In genomic region chr3:184315871-184316661, GRCh38 we compare ENCODE assay signal across 9 cellular contexts. TPM values are rescaled to one million over a fixed set of nuclear protein-coding genes. Genes with fewer than 3 reads are reported as not detected.
DNase-seq lines count a peak whose midpoint lies in the region; ATAC-seq, FAIRE-seq and TF ChIP-seq lines count a peak whose summit lies in the region.
"Had no signal": no experiment of that assay in that cellular context is flagged by ENCODE, and none has a peak within 500 bp of the region (broad histone marks: within the 10 kb centered on the region; RNA-seq: fewer than 3 reads in every experiment).

No MANE protein-coding gene starts in this region.

- ATAC-seq in GM12878 = peak; percentile 7
- ATAC-seq in lung (ENCODE audit: insufficient read depth, low FRiP score) = no peak
- no peak for ATAC-seq in aorta (ENCODE audit: low FRiP score)
- ATAC-seq in HG02678 (IDR thresholded peaks at IDR 0.05; ENCODE audit: unreplicated experiment) = no peak

- SMC1A ChIA-PET in GM12878 (lab: Charles Lee; ENCODE audit: uncharacterized antibody, unreplicated experiment) = interaction anchor here (0.9 kb wide), 1 partner anchor 10 kb away, joined by 4 read pairs; no protein-coding TSS in a partner anchor

- no peak for TF ChIP-seq EP300 in GM12878 (IDR thresholded peaks at IDR 0.05; ENCODE audit: borderline replicate concordance in 1 of 2, control insufficient read depth in 1 of 2, low read depth in 2 of 2, low read length in 2 of 2)

- no peak overlapping the region for H2AFZ ChIP-seq in ACC112 (ENCODE audit: low read length, unreplicated experiment)
- no peak overlapping the region for H2AFZ ChIP-seq in GM12878 (ENCODE audit: control insufficient read depth, low read depth, low read length)

- TF ChIP-seq CTCF in GM12878 (IDR thresholded peaks at IDR 0.05 in 2 of 3, conservative IDR thresholded peaks at IDR 0.05 in 1 of 3; ENCODE audit: control insufficient read depth in 2 of 3, extremely low read depth in 1 of 3, insufficient read depth in 1 of 3, low read depth in 3 of 3, low read length in 3 of 3) (no peak), lung (IDR thresholded peaks at IDR 0.05; ENCODE audit: control extremely low read depth, extremely low read depth) (no peak)

- H3K36me3 ChIP-seq in ACC112 (ENCODE audit: insufficient read depth, low read length) (peaks cover 18% of the 10 kb centered on the region; the same call in 1 of the 2 replicates), HUES6 (ENCODE audit: control insufficient read depth, insufficient read depth, low read length) (peaks cover 46% of the 10 kb centered on the region), GM12878 (ENCODE audit: control insufficient read depth in 2 of 2, insufficient read depth in 2 of 2, low read length in 1 of 2) (peaks cover 18 to 28% of the 10 kb centered on the region in 2 experiments), lung (ENCODE audit: control insufficient read depth in 2 of 2, insufficient read depth in 2 of 2, low read length in 2 of 2) (peaks cover 4 to 27% of the 10 kb centered on the region in 2 donors), aorta (ENCODE audit: control insufficient read depth in 1 of 2, insufficient read depth in 2 of 2, low read length in 1 of 2) (peaks cover 0 to under 1% of the 10 kb centered on the region in 2 donors)

- H3K4me3 ChIP-seq in ACC112 (ENCODE audit: low read depth, low read length) (peak overlapping the region; percentile 99), HUES6 (ENCODE audit: low read depth, low read length) (peak overlapping the region; percentile 79), GM12878 (peak overlapping the region; percentile 100), lung (peak overlapping the region; percentile 94), aorta (ENCODE audit: low read length in 2 of 2) (peak overlapping the region; percentile 87 to 95)

- no peak for TF ChIP-seq POLR2A in GM12878 (IDR thresholded peaks at IDR 0.05; ENCODE audit: low read depth, low read length)

- CTCF ChIA-PET in GM12878 (lab: Yijun Ruan, JAX) = no interaction called here

- 4% methylated on average over 16 of the region's 16 CpGs for WGBS in GM12878 (ENCODE audit: insufficient coverage, insufficient replicate concordance, low lambda C conversion rate, missing lambda C conversion rate)
- WGBS in lung, 2 donors = 42 to 64% methylated on average over 16 of the region's 16 CpGs
- WGBS in aorta, 2 donors = 11 to 16% methylated on average over 16 of the region's 16 CpGs

- H3K9ac ChIP-seq in HUES6 (ENCODE audit: low read length) (peak overlapping the region; percentile 98), GM12878 (ENCODE audit: control insufficient read depth, insufficient read depth, low read length) (peak overlapping the region; percentile 99)

- intact Hi-C loops in GM12878 (cut with micrococcal nuclease; ENCODE audit: unreplicated experiment) (loop anchor here (2.0 to 5.0 kb wide), 2 partner anchors 17 to 46 kb away; partner anchors contain the start of genes CLCN2, POLR2H and PSMD2), aorta (cut with DNase I) (loop anchor here in 1 of 2 donors (2.0 kb wide), 1 partner anchor 47 kb away; no protein-coding TSS in a partner anchor)

- RAD21 ChIA-PET in GM12878 (lab: Charles Lee; ENCODE audit: unreplicated experiment) = no interaction called here

- POLR2A ChIA-PET in GM12878 (lab: Charles Lee) = interaction anchor here (0.7 to 1.0 kb wide), 4 partner anchors 9 to 46 kb away, joined by 3 to 4 read pairs (median 4); no protein-coding TSS in a partner anchor

- peaks cover 12% of the 10 kb centered on the region for H4K20me1 ChIP-seq in GM12878 (ENCODE audit: control insufficient read depth, insufficient read depth)

- H3K79me2 ChIP-seq in ACC112 (ENCODE audit: control insufficient read depth, insufficient read depth, low read length, unreplicated experiment) = peaks cover 58% of the 10 kb centered on the region
- peaks cover 58% of the 10 kb centered on the region for H3K79me2 ChIP-seq in GM12878 (ENCODE audit: control insufficient read depth, insufficient read depth, low read length)

- TF ChIP-seq RAD21 in GM12878 (IDR thresholded peaks at IDR 0.05; ENCODE audit: insufficient read depth, low read depth, low read length) = no peak

- H3K4me2 ChIP-seq in GM12878 (ENCODE audit: control insufficient read depth, insufficient read depth) = peak overlapping the region; percentile 95

- BruUV-seq in GM12878 (replicated peaks; lab: Mats Ljungman, UMichigan) = no TSS peak

- H3K4me1 ChIP-seq in ACC112 (ENCODE audit: control insufficient read depth, insufficient read depth, low read length, unreplicated experiment) (peaks cover 46% of the 10 kb centered on the region), HUES6 (ENCODE audit: control insufficient read depth, insufficient read depth, low read length) (peaks cover 11% of the 10 kb centered on the region; the same call in 1 of the 2 replicates), GM12878 (ENCODE audit: control insufficient read depth, insufficient read depth, low read length) (peaks cover 3% of the 10 kb centered on the region; the same call in 1 of the 2 replicates), lung (ENCODE audit: control insufficient read depth in 2 of 2, insufficient read depth in 2 of 2, low read length in 2 of 2) (peaks cover 12 to 24% of the 10 kb centered on the region in 2 donors), aorta (ENCODE audit: control insufficient read depth in 1 of 2, insufficient read depth in 2 of 2, low read length in 2 of 2) (peaks cover 0 to 6% of the 10 kb centered on the region in 2 donors)

- DNase-seq in GM12878 (ENCODE audit: low read depth, low spot score) (no peak), lung (ENCODE audit: low spot score) (no peak), aorta (peak in 1 of 2 donors; percentile 45), NCI-H2227 (lab: John Stamatoyannopoulos, UW; ENCODE audit: unreplicated experiment) (no peak), EL (no peak)

- H3K27ac ChIP-seq in ACC112 (ENCODE audit: low read depth, low read length) = peak overlapping the region; percentile 91
- H3K27ac ChIP-seq in HUES6 (ENCODE audit: low read depth, low read length) = no peak overlapping the region
- H3K27ac ChIP-seq in GM12878 (ENCODE audit: control insufficient read depth, insufficient read depth) = peak overlapping the region; percentile 92
- H3K27ac ChIP-seq in lung (ENCODE audit: low read depth in 1 of 2, low read length in 1 of 2) = peak overlapping the region; percentile 98 to 99
- peak overlapping the region; percentile 51 to 96 for H3K27ac ChIP-seq in aorta (ENCODE audit: low read depth in 1 of 2, low read length in 2 of 2)

- H3K27me3 ChIP-seq in ACC112 (ENCODE audit: insufficient read depth, low read length) (no peaks in the 10 kb centered on the region), HUES6 (ENCODE audit: control insufficient read depth, insufficient read depth, low read length) (no peaks in the 10 kb centered on the region), GM12878 (replicated peaks in 1 of 2; ENCODE audit: control insufficient read depth in 2 of 2, insufficient read depth in 2 of 2, low read length in 1 of 2) (no peaks in the 10 kb centered on the region), lung (ENCODE audit: control insufficient read depth, insufficient read depth) (no peaks in the 10 kb centered on the region), aorta (ENCODE audit: control insufficient read depth in 1 of 2, insufficient read depth in 2 of 2, low read length in 1 of 2) (no peaks in the 10 kb centered on the region)

- no peaks in the 10 kb centered on the region for H3K9me3 ChIP-seq in HUES6 (ENCODE audit: control insufficient read depth, insufficient read depth, low read depth, low read length)
- H3K9me3 ChIP-seq in GM12878 (replicated peaks; ENCODE audit: control insufficient read depth, insufficient read depth, low read length) = no peaks in the 10 kb centered on the region
- H3K9me3 ChIP-seq in lung (ENCODE audit: control insufficient read depth in 2 of 2, insufficient read depth in 1 of 2, low read length in 1 of 2) = no peaks in the 10 kb centered on the region
- no peaks in the 10 kb centered on the region for H3K9me3 ChIP-seq in aorta (ENCODE audit: control insufficient read depth, low read length)

- in situ Hi-C loops in GM12878 (cut with MboI) = no loop called here

- FAIRE-seq in GM12878 (lab: Jason Lieb, UNC) = no peak

RNA-seq across cellular contexts. Expression of gene EIF4G1, which starts 1.7 kb away (rescaled TPM):
- total RNA-seq in GM12878 (2013; cell fraction: nucleolus; rRNA removed) = 106 and 122 TPM in 2 replicates
- total RNA-seq in GM12878 (2014; rRNA removed) = 228 and 252 TPM in 2 replicates
- total RNA-seq in GM12878 (2014; rRNA removed; fragmentation: Illumina TruSeq; extraction: Trizol) = 122 and 128 TPM in 2 replicates
- 454 and 462 TPM in 2 replicates for total RNA-seq in GM12878 (2021)
- 106 TPM for polyA plus RNA-seq in GM12878 (2011; ENCODE audit: low read depth)
- polyA plus RNA-seq in GM12878 (2011; rRNA removed) = 62.1 and 222 TPM in 2 replicates
- polyA plus RNA-seq in GM12878 (2011; cell fraction: cytosol; rRNA removed) = 204 and 234 TPM in 2 replicates
- polyA plus RNA-seq in GM12878 (2011; cell fraction: nucleus; rRNA removed) = 249 and 346 TPM in 2 replicates
- polyA plus RNA-seq in GM12878 (2012) = 133 and 185 TPM in 2 replicates
- polyA plus RNA-seq in GM12878 (2014; fragmentation: Illumina TruSeq; extraction: Trizol) = 153 and 254 TPM in 2 replicates
- 10 to 100 TPM in 1 of 2 experiments, 1 to 10 TPM in 1; 5.7 to 12.9 TPM for polyA plus RNA-seq in GM12878 (2014; fragmentation: Nextera tagmentation; extraction: Ambion mirVana)
- polyA plus RNA-seq in GM12878 (2014; rRNA removed) = 210 and 265 TPM in 2 replicates
- polyA plus RNA-seq in GM12878 (2016; fragmentation: Nextera tagmentation; extraction: Ambion mirVana) = 100 to 1,000 TPM; 281 to 283 TPM
- 206 and 264 TPM in 2 replicates for polyA minus RNA-seq in GM12878 (2011; rRNA and poly(A)+ RNA removed)
- polyA minus RNA-seq in GM12878 (2011; cell fraction: cytosol; rRNA and poly(A)+ RNA removed) = 130 and 143 TPM in 2 replicates
- polyA minus RNA-seq in GM12878 (2011; cell fraction: nucleus; rRNA and poly(A)+ RNA removed) = 61.2 and 130 TPM in 2 replicates
- 100 to 1,000 TPM; 211 to 419 TPM for total RNA-seq in lung
- 100 to 1,000 TPM; 201 to 241 TPM for polyA plus RNA-seq in lung
- 100 to 1,000 TPM; 234 to 285 TPM for total RNA-seq in aorta
- 100 to 1,000 TPM in 1 of 2 donors, 10 to 100 TPM in 1; 72.8 to 140 TPM for polyA plus RNA-seq in aorta

RNA-seq across cellular contexts. Expression of gene PSMD2, which starts 17.0 kb away (rescaled TPM):
- total RNA-seq in GM12878 (2013; cell fraction: nucleolus; rRNA removed) = 88.7 and 105 TPM in 2 replicates
- total RNA-seq in GM12878 (2014; rRNA removed) = 247 and 268 TPM in 2 replicates
- total RNA-seq in GM12878 (2014; rRNA removed; fragmentation: Illumina TruSeq; extraction: Trizol) = 167 and 176 TPM in 2 replicates
- total RNA-seq in GM12878 (2021) = 225 and 235 TPM in 2 replicates
- 66.1 TPM for polyA plus RNA-seq in GM12878 (2011; ENCODE audit: low read depth)
- polyA plus RNA-seq in GM12878 (2011; rRNA removed) = 94.2 and 168 TPM in 2 replicates
- polyA plus RNA-seq in GM12878 (2011; cell fraction: cytosol; rRNA removed) = 200 and 254 TPM in 2 replicates
- 192 and 222 TPM in 2 replicates for polyA plus RNA-seq in GM12878 (2011; cell fraction: nucleus; rRNA removed)
- 103 and 128 TPM in 2 replicates for polyA plus RNA-seq in GM12878 (2012)
- polyA plus RNA-seq in GM12878 (2014; fragmentation: Illumina TruSeq; extraction: Trizol) = 144 and 205 TPM in 2 replicates
- 100 to 1,000 TPM; 103 to 111 TPM for polyA plus RNA-seq in GM12878 (2014; fragmentation: Nextera tagmentation; extraction: Ambion mirVana)
- 188 and 189 TPM in 2 replicates for polyA plus RNA-seq in GM12878 (2014; rRNA removed)
- polyA plus RNA-seq in GM12878 (2016; fragmentation: Nextera tagmentation; extraction: Ambion mirVana) = 100 to 1,000 TPM; 471 to 515 TPM
- 297 and 298 TPM in 2 replicates for polyA minus RNA-seq in GM12878 (2011; rRNA and poly(A)+ RNA removed)
- 105 and 156 TPM in 2 replicates for polyA minus RNA-seq in GM12878 (2011; cell fraction: cytosol; rRNA and poly(A)+ RNA removed)
- polyA minus RNA-seq in GM12878 (2011; cell fraction: nucleus; rRNA and poly(A)+ RNA removed) = 70.0 and 114 TPM in 2 replicates
- 100 to 1,000 TPM; 119 to 214 TPM for total RNA-seq in lung
- 100 to 1,000 TPM in 1 of 2 donors, 10 to 100 TPM in 1; 78.7 to 222 TPM for polyA plus RNA-seq in lung
- 100 to 1,000 TPM; 139 to 143 TPM for total RNA-seq in aorta
- polyA plus RNA-seq in aorta = 100 to 1,000 TPM; 116 to 139 TPM

RNA-seq across cellular contexts. Expression of gene FAM131A, which starts 21.3 kb away (rescaled TPM):
- 11.0 and 11.8 TPM in 2 replicates for total RNA-seq in GM12878 (2013; cell fraction: nucleolus; rRNA removed)
- 4.0 and 4.5 TPM in 2 replicates for total RNA-seq in GM12878 (2014; rRNA removed)
- 1.4 and 1.9 TPM in 2 replicates for total RNA-seq in GM12878 (2014; rRNA removed; fragmentation: Illumina TruSeq; extraction: Trizol)
- total RNA-seq in GM12878 (2021) = 3.0 and 5.0 TPM in 2 replicates
- 1.5 TPM for polyA plus RNA-seq in GM12878 (2011; ENCODE audit: low read depth)
- polyA plus RNA-seq in GM12878 (2011; rRNA removed) = 0.17 and 0.42 TPM in 2 replicates
- polyA plus RNA-seq in GM12878 (2011; cell fraction: cytosol; rRNA removed) = 0.45 and 0.77 TPM in 2 replicates
- polyA plus RNA-seq in GM12878 (2011; cell fraction: nucleus; rRNA removed) = 1.0 and 1.5 TPM in 2 replicates
- 2.1 and 3.3 TPM in 2 replicates for polyA plus RNA-seq in GM12878 (2012)
- 0.74 and 1.4 TPM in 2 replicates for polyA plus RNA-seq in GM12878 (2014; fragmentation: Illumina TruSeq; extraction: Trizol)
- under 1 TPM; 0.31 to 0.47 TPM for polyA plus RNA-seq in GM12878 (2014; fragmentation: Nextera tagmentation; extraction: Ambion mirVana)
- 4.5 and 5.1 TPM in 2 replicates for polyA plus RNA-seq in GM12878 (2014; rRNA removed)
- 1 to 10 TPM; 1.0 to 1.7 TPM for polyA plus RNA-seq in GM12878 (2016; fragmentation: Nextera tagmentation; extraction: Ambion mirVana)
- 0.15 and 0.72 TPM in 2 replicates for polyA minus RNA-seq in GM12878 (2011; rRNA and poly(A)+ RNA removed)
- not detected in 2 replicates for polyA minus RNA-seq in GM12878 (2011; cell fraction: cytosol; rRNA and poly(A)+ RNA removed)
- polyA minus RNA-seq in GM12878 (2011; cell fraction: nucleus; rRNA and poly(A)+ RNA removed) = 0.36 and 3.0 TPM in 2 replicates
- 10 to 100 TPM; 15.8 to 21.4 TPM for total RNA-seq in lung
- 10 to 100 TPM; 12.9 to 15.5 TPM for polyA plus RNA-seq in lung
- total RNA-seq in aorta = 10 to 100 TPM; 28.2 to 40.6 TPM
- 10 to 100 TPM; 10.6 to 27.1 TPM for polyA plus RNA-seq in aorta

RNA-seq across cellular contexts. Expression of gene ECE2, which starts 40.2 kb away (rescaled TPM):
- not detected in 2 replicates for total RNA-seq in GM12878 (2013; cell fraction: nucleolus; rRNA removed)
- not detected in 2 replicates for total RNA-seq in GM12878 (2014; rRNA removed)
- not detected in 2 replicates for total RNA-seq in GM12878 (2014; rRNA removed; fragmentation: Illumina TruSeq; extraction: Trizol)
- total RNA-seq in GM12878 (2021) = not detected in 2 replicates
- polyA plus RNA-seq in GM12878 (2011; ENCODE audit: low read depth) = not detected
- not detected in 2 replicates for polyA plus RNA-seq in GM12878 (2011; rRNA removed)
- polyA plus RNA-seq in GM12878 (2011; cell fraction: cytosol; rRNA removed) = not detected in 2 replicates
- polyA plus RNA-seq in GM12878 (2011; cell fraction: nucleus; rRNA removed) = not detected in 2 replicates
- polyA plus RNA-seq in GM12878 (2012) = not detected in 2 replicates
- not detected in 2 replicates for polyA plus RNA-seq in GM12878 (2014; fragmentation: Illumina TruSeq; extraction: Trizol)
- not detected for polyA plus RNA-seq in GM12878 (2014; fragmentation: Nextera tagmentation; extraction: Ambion mirVana)
- polyA plus RNA-seq in GM12878 (2014; rRNA removed) = not detected in 2 replicates
- not detected for polyA plus RNA-seq in GM12878 (2016; fragmentation: Nextera tagmentation; extraction: Ambion mirVana)
- not detected in 2 replicates for polyA minus RNA-seq in GM12878 (2011; rRNA and poly(A)+ RNA removed)
- polyA minus RNA-seq in GM12878 (2011; cell fraction: cytosol; rRNA and poly(A)+ RNA removed) = not detected in 2 replicates
- not detected in 2 replicates for polyA minus RNA-seq in GM12878 (2011; cell fraction: nucleus; rRNA and poly(A)+ RNA removed)
- total RNA-seq in lung = under 1 TPM in 1 of 2 donors, not detected in 1; 0.15 TPM
- polyA plus RNA-seq in lung = not detected
- not detected for total RNA-seq in aorta
- not detected for polyA plus RNA-seq in aorta
- total RNA-seq: myocyte had no signal

RNA-seq across cellular contexts. Expression of gene CLCN2, which starts 45.3 kb away (rescaled TPM):
- total RNA-seq in GM12878 (2013; cell fraction: nucleolus; rRNA removed) = 3.0 and 3.7 TPM in 2 replicates
- total RNA-seq in GM12878 (2014; rRNA removed) = 1.4 and 1.5 TPM in 2 replicates
- 0.85 and 1.0 TPM in 2 replicates for total RNA-seq in GM12878 (2014; rRNA removed; fragmentation: Illumina TruSeq; extraction: Trizol)
- 1.7 and 2.6 TPM in 2 replicates for total RNA-seq in GM12878 (2021)
- 0.60 TPM for polyA plus RNA-seq in GM12878 (2011; ENCODE audit: low read depth)
- polyA plus RNA-seq in GM12878 (2011; rRNA removed) = 0.22 and 0.80 TPM in 2 replicates
- 0.39 and 0.79 TPM in 2 replicates for polyA plus RNA-seq in GM12878 (2011; cell fraction: cytosol; rRNA removed)
- 6.9 and 9.4 TPM in 2 replicates for polyA plus RNA-seq in GM12878 (2011; cell fraction: nucleus; rRNA removed)
- 0.77 and 0.91 TPM in 2 replicates for polyA plus RNA-seq in GM12878 (2012)
- polyA plus RNA-seq in GM12878 (2014; fragmentation: Illumina TruSeq; extraction: Trizol) = 0.89 and 1.1 TPM in 2 replicates
- under 1 TPM in 1 of 2 experiments, not detected in 1; 0.13 TPM for polyA plus RNA-seq in GM12878 (2014; fragmentation: Nextera tagmentation; extraction: Ambion mirVana)
- polyA plus RNA-seq in GM12878 (2014; rRNA removed) = 2.4 and 2.5 TPM in 2 replicates
- under 1 TPM; 0.73 to 0.79 TPM for polyA plus RNA-seq in GM12878 (2016; fragmentation: Nextera tagmentation; extraction: Ambion mirVana)
- polyA minus RNA-seq in GM12878 (2011; rRNA and poly(A)+ RNA removed) = 1.0 and 1.9 TPM in 2 replicates
- 0.62 TPM in 1 of 2 replicates, not detected in the other for polyA minus RNA-seq in GM12878 (2011; cell fraction: cytosol; rRNA and poly(A)+ RNA removed)
- 4.8 and 9.9 TPM in 2 replicates for polyA minus RNA-seq in GM12878 (2011; cell fraction: nucleus; rRNA and poly(A)+ RNA removed)
- total RNA-seq in lung = 1 to 10 TPM; 5.7 to 8.7 TPM
- 1 to 10 TPM; 2.7 to 5.0 TPM for polyA plus RNA-seq in lung
- 1 to 10 TPM; 4.1 to 6.5 TPM for total RNA-seq in aorta
- 10 to 100 TPM in 1 of 2 donors, 1 to 10 TPM in 1; 4.3 to 14.5 TPM for polyA plus RNA-seq in aorta
